Comparison of ENCODE assay signal across 8 cellular contexts in genomic region chr12:28191018-28191595, GRCh38. TPM values are rescaled to one million over a fixed set of nuclear protein-coding genes. Genes with fewer than 3 reads are reported as not detected.
DNase-seq lines count a peak whose midpoint lies in the region; ATAC-seq lines count a peak whose summit lies in the region.

No MANE protein-coding gene starts in this region.

- DNase-seq in RKO (ENCODE audit: low spot score) = peak; percentile 90
- DNase-seq in iPS DF 6.9 (ENCODE audit: low read depth, low spot score) = no peak
- no peak for DNase-seq in ureter (ENCODE audit: low spot score)

- no peaks in the 10 kb centered on the region for H3K27me3 ChIP-seq in iPS DF 6.9 (ENCODE audit: control insufficient read depth, insufficient read depth, low read length)
- H3K27me3 ChIP-seq in skeletal muscle tissue (ENCODE audit: control insufficient read depth in 3 of 3, insufficient read depth in 3 of 3, low read length in 3 of 3) = no peaks in the 10 kb centered on the region

- H3K27ac ChIP-seq in adipose tissue (ENCODE audit: low read depth, low read length) (peak overlapping the region; percentile 85), iPS DF 6.9 (ENCODE audit: low read length) (no peak overlapping the region), skeletal muscle tissue (ENCODE audit: low read depth, low read length) (peak overlapping the region; percentile 96)

- H3K9ac ChIP-seq in skeletal muscle tissue (ENCODE audit: low read depth in 1 of 3, low read length in 3 of 3) = peak overlapping the region; percentile 91 to 96 (median 92)

- WGBS in adipose tissue, 3 donors = 5 to 6% (median 5%) methylated on average over 14 of the region's 14 CpGs
- WGBS in iPS DF 6.9 (ENCODE audit: insufficient coverage, insufficient read length) = no CpG with 5 or more reads among the region's 14 CpGs

- H3K4me3 ChIP-seq in GM08714 (ENCODE audit: low read length) (peak overlapping the region; percentile 84), iPS DF 6.9 (ENCODE audit: low read length) (peak overlapping the region; percentile 70), skeletal muscle tissue (ENCODE audit: low read length in 3 of 3) (peak overlapping the region; percentile 92 to 95 (median 94))

- peak; percentile 3 for ATAC-seq in HG02610 (IDR thresholded peaks at IDR 0.05; ENCODE audit: unreplicated experiment)
- no peak for ATAC-seq in GM19351 (IDR thresholded peaks at IDR 0.05; ENCODE audit: unreplicated experiment)

- no peaks in the 10 kb centered on the region for H3K36me3 ChIP-seq in iPS DF 6.9 (ENCODE audit: control insufficient read depth, insufficient read depth, low read length)
- no peaks in the 10 kb centered on the region for H3K36me3 ChIP-seq in skeletal muscle tissue (ENCODE audit: control insufficient read depth in 3 of 3, insufficient read depth in 3 of 3, low read length in 3 of 3)

- H3K4me1 ChIP-seq in iPS DF 6.9 (ENCODE audit: control insufficient read depth, insufficient read depth, low read length) (no peaks in the 10 kb centered on the region), skeletal muscle tissue (ENCODE audit: control insufficient read depth in 3 of 3, insufficient read depth in 3 of 3, low read length in 3 of 3) (peaks cover 6 to 17% (median 17%) of the 10 kb centered on the region in 3 donors)

- H3K9me3 ChIP-seq in iPS DF 6.9 (ENCODE audit: control insufficient read depth, insufficient read depth, low read length) = no peaks in the 10 kb centered on the region
- no peaks in the 10 kb centered on the region for H3K9me3 ChIP-seq in skeletal muscle tissue (ENCODE audit: control insufficient read depth in 3 of 3, low read length in 3 of 3)

RNA-seq across cellular contexts. Expression of gene CCDC91, which starts 0.9 kb away (rescaled TPM):
- 10 to 100 TPM in 2 of 3 donors, 1 to 10 TPM in 1; 9.4 to 21.0 (median 18.3) TPM for polyA plus RNA-seq in adipose tissue
- total RNA-seq in skeletal muscle tissue = 32.9 TPM
- total RNA-seq in ureter = 33.5 TPM
